Comparison of ENCODE assay signal across 8 cellular contexts in the genomic region with DNA sequence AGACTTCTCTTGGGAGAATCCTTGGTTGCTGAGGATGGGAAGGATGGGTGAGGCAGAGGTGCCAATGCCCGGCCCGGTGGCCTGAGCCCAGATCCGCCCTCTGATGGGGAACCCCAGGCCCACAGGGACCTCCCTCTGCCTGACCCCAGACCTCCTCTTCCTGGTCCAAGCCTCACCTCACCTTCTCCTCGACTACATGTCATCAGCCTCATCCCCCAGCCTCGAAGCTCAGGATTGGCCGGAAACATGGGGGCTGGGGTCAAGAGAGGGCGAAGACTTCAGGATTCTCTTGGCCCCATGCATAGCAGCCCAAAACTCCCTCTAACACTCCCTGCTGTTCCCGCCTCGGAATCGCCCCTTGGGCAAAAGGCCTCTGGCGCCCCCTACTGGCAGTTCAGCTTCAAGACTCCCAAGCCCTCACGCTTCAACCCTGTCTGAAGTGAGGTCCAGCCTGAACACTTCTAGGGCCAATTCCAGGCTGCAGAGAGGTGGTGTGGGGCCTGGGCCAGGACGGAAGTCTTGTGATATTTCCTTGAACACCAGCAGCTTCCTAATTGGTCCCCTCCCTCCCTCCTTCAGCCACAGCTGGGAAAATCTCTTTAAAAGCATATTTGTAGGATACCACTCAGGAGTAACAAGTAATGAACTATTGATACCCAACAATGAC. TPM values are rescaled to one million over a fixed set of nuclear protein-coding genes. Genes with fewer than 3 reads are reported as not detected.
A peak's percentile ranks its signal among the peaks of the same experiment; 100 is the strongest.
DNase-seq lines count a peak whose midpoint lies in the region; ATAC-seq and TF ChIP-seq lines count a peak whose summit lies in the region.

No MANE protein-coding gene starts in this region.

- intact Hi-C loops in Panc1 (cut with micrococcal nuclease; ENCODE audit: unreplicated experiment): loop anchor here (5.0 kb wide), 1 partner anchor 108 kb away; no protein-coding TSS in a partner anchor
- intact Hi-C loops in natural killer cell (cut with micrococcal nuclease): loop anchor here (1.0 kb wide), 3 partner anchors 108 to 250 kb away; a partner anchor contains a TSS

- H3K4me1 ChIP-seq in Karpas-422 (ENCODE audit: low read length) (peaks cover 6% of the 10 kb centered on the region), Panc1 (ENCODE audit: control insufficient read depth, insufficient read depth, low read length) (peaks cover 41% of the 10 kb centered on the region)

- no peaks in the 10 kb centered on the region for H3K36me3 ChIP-seq in Karpas-422 (ENCODE audit: insufficient read depth, low read length)
- no peaks in the 10 kb centered on the region for H3K36me3 ChIP-seq in Panc1 (ENCODE audit: control insufficient read depth, insufficient read depth, low read length)

- H3K9me3 Mint-ChIP-seq in activated T-cell treated with anti-CD3 and anti-CD28 coated beads, Interleukin-2, amount 50 U/mL, for 24 hours: no peaks in the 10 kb centered on the region
- no peaks in the 10 kb centered on the region for H3K9me3 Mint-ChIP-seq in natural killer cell
- no peaks in the 10 kb centered on the region for H3K9me3 Mint-ChIP-seq in stimulated activated naive B cell treated with anti-CD40 and anti-IgM and Interleukin-4, amounts not matched to agents 10 μg/mL and 1 μg/mL and 100 μg/mL, for 72 hours

- H3K4me2 ChIP-seq in Karpas-422 (ENCODE audit: low read depth, low read length, poor library complexity, severe bottlenecking): no peak overlapping the region

- H3K9ac ChIP-seq in Karpas-422 (ENCODE audit: low read length): no peak overlapping the region

- POLR2A ChIA-PET in Panc1 (lab: Charles Lee): interaction anchor here (0.9 kb wide), 1 partner anchor 66 kb away, joined by 3 read pairs; no protein-coding TSS in a partner anchor

- H3K4me1 Mint-ChIP-seq in activated T-cell treated with anti-CD3 and anti-CD28 coated beads, Interleukin-2, amount 50 U/mL, for 24 hours (ENCODE audit: low read depth): peaks cover 28% of the 10 kb centered on the region
- peaks cover 0 to 6% of the 10 kb centered on the region in 2 donors for H3K4me1 Mint-ChIP-seq in natural killer cell
- H3K4me1 Mint-ChIP-seq in stimulated activated naive B cell treated with anti-CD40 and anti-IgM and Interleukin-4, amounts not matched to agents 10 μg/mL and 1 μg/mL and 100 μg/mL, for 72 hours: peaks cover 32 to 53% of the 10 kb centered on the region in 2 donors

- CTCF ChIA-PET in Panc1 (lab: Charles Lee): interaction anchor here (0.9 to 1.8 kb wide), 2 partner anchors 108 to 151 kb away, joined by 3 to 5 read pairs; no protein-coding TSS in a partner anchor

- peak; percentile 94 for TF ChIP-seq CTCF in Panc1 (IDR thresholded peaks at IDR 0.05)
- peak; percentile 94 for TF ChIP-seq CTCF in natural killer cell (IDR thresholded peaks at IDR 0.05)

- ATAC-seq in Panc1 (peak; percentile 96), esophagus mucosa (peak; percentile 76), natural killer cell (peak; percentile 90 to 98 (median 97)), HG02970 (IDR thresholded peaks at IDR 0.05; ENCODE audit: low FRiP score, unreplicated experiment) (no peak)
- ATAC-seq in stimulated activated naive B cell treated with anti-CD40 and anti-IgM and Interleukin-4, amounts not matched to agents 10 μg/mL and 1 μg/mL and 100 μg/mL, for 72 hours (replicated peaks): peak; percentile 89 to 91

- H3K4me3 Mint-ChIP-seq in activated T-cell treated with anti-CD3 and anti-CD28 coated beads, Interleukin-2, amount 50 U/mL, for 24 hours: no peak overlapping the region
- no peak overlapping the region for H3K4me3 Mint-ChIP-seq in natural killer cell
- H3K4me3 Mint-ChIP-seq in stimulated activated naive B cell treated with anti-CD40 and anti-IgM and Interleukin-4, amounts not matched to agents 10 μg/mL and 1 μg/mL and 100 μg/mL, for 72 hours: peak overlapping the region; percentile 39 to 70

- peak overlapping the region; percentile 76 for H3K27ac Mint-ChIP-seq in activated T-cell treated with anti-CD3 and anti-CD28 coated beads, Interleukin-2, amount 50 U/mL, for 24 hours
- H3K27ac Mint-ChIP-seq in natural killer cell: no peak overlapping the region
- peak overlapping the region; percentile 72 for H3K27ac Mint-ChIP-seq in stimulated activated naive B cell treated with anti-CD40 and anti-IgM and Interleukin-4, amounts not matched to agents 10 μg/mL and 1 μg/mL and 100 μg/mL, for 72 hours

- no peaks in the 10 kb centered on the region for H3K27me3 ChIP-seq in Karpas-422 (ENCODE audit: low read length)
- H3K27me3 ChIP-seq in Panc1 (ENCODE audit: control insufficient read depth, insufficient read depth, low read length): no peaks in the 10 kb centered on the region

- H3K27ac ChIP-seq in Karpas-422 (ENCODE audit: low read length) (no peak overlapping the region), Panc1 (ENCODE audit: low read length) (peak overlapping the region; percentile 86)

- H3K9me3 ChIP-seq in Karpas-422 (ENCODE audit: low read length) (no peaks in the 10 kb centered on the region), Panc1 (ENCODE audit: control insufficient read depth, insufficient read depth, low read depth, low read length) (no peaks in the 10 kb centered on the region)

- H3K79me2 ChIP-seq in Karpas-422 (ENCODE audit: low read length): no peaks in the 10 kb centered on the region

- H3K27me3 Mint-ChIP-seq in activated T-cell treated with anti-CD3 and anti-CD28 coated beads, Interleukin-2, amount 50 U/mL, for 24 hours: peaks cover 14% of the 10 kb centered on the region
- H3K27me3 Mint-ChIP-seq in natural killer cell (ENCODE audit: low read depth in 2 of 2): peaks cover 6 to 22% of the 10 kb centered on the region in 2 donors
- H3K27me3 Mint-ChIP-seq in stimulated activated naive B cell treated with anti-CD40 and anti-IgM and Interleukin-4, amounts not matched to agents 10 μg/mL and 1 μg/mL and 100 μg/mL, for 72 hours: peaks cover 9 to 16% of the 10 kb centered on the region in 2 donors

- H3K9me2 ChIP-seq in Karpas-422 (replicated peaks; ENCODE audit: insufficient read depth, low read length): no peaks in the 10 kb centered on the region

- H3K36me3 Mint-ChIP-seq in activated T-cell treated with anti-CD3 and anti-CD28 coated beads, Interleukin-2, amount 50 U/mL, for 24 hours (ENCODE audit: low read depth): no peaks in the 10 kb centered on the region
- H3K36me3 Mint-ChIP-seq in natural killer cell: no peaks in the 10 kb centered on the region
- peaks cover 0 to 3% of the 10 kb centered on the region in 2 donors for H3K36me3 Mint-ChIP-seq in stimulated activated naive B cell treated with anti-CD40 and anti-IgM and Interleukin-4, amounts not matched to agents 10 μg/mL and 1 μg/mL and 100 μg/mL, for 72 hours

- BruUV-seq in Panc1 (replicated peaks; lab: Mats Ljungman, UMichigan): no TSS peak

- in situ Hi-C loops in Panc1 (cut with HindIII; ENCODE audit: low pct_unique_long_range_greater_than_20kb, low sequenced_read_pairs): no loop called here

- H3K4me3 ChIP-seq in Karpas-422 (ENCODE audit: low read length) (no peak overlapping the region), Panc1 (ENCODE audit: low read depth in 2 of 2, low read length in 2 of 2) (no peak overlapping the region)

- peak; percentile 73 for DNase-seq in GDM1 (lab: John Stamatoyannopoulos, UW)
- DNase-seq in Karpas-422: peak; percentile 96
- peak; percentile 59 for DNase-seq in Panc1 (ENCODE audit: low read depth, low spot score)
- DNase-seq in activated T-cell treated with anti-CD3 and anti-CD28 coated beads, Interleukin-2, amount 50 U/mL, for 24 hours: peak; percentile 93
- peak; percentile 86 for DNase-seq in natural killer cell
- DNase-seq in stimulated activated naive B cell treated with anti-CD40 and anti-IgM and Interleukin-4, amounts not matched to agents 10 μg/mL and 1 μg/mL and 100 μg/mL, for 72 hours: peak; percentile 80

- 0 out of 2 replicates have a peak, but pooled peaks cover 5% of the 10 kb centered on the region for H4K20me1 ChIP-seq in Karpas-422 (ENCODE audit: insufficient read depth, low read depth, low read length)

- no peak overlapping the region for H2AFZ ChIP-seq in Karpas-422 (ENCODE audit: low read length)

RNA-seq across cellular contexts. Expression of a gene that starts 47.2 kb away (rescaled TPM):
- total RNA-seq in Karpas-422 (2014; rRNA removed; shearing (Covaris generic); ENCODE audit: low replicate concordance): 24.9 and 42.7 TPM in 2 replicates
- total RNA-seq in Panc1 (2021; ENCODE audit: unreplicated experiment) (39.2 TPM), esophagus mucosa (69.0 TPM), natural killer cell (100 to 1,000 TPM; 125 to 141 (median 126) TPM)
- 41.1 TPM for polyA plus RNA-seq in Panc1 (2012; ENCODE audit: insufficient read length)

Comparison
In these comparisons a context has a peak if more than half of its experiments do, and no peak if none do; other contexts are left out.
1. H3K27ac Mint-ChIP-seq: peak in activated T-cell treated with anti-CD3 and anti-CD28 coated beads, Interleukin-2, amount 50 U/mL, for 24 hours (single experiment) and stimulated activated naive B cell treated with anti-CD40 and anti-IgM and Interleukin-4, amounts not matched to agents 10 μg/mL and 1 μg/mL and 100 μg/mL, for 72 hours (single experiment); none in natural killer cell (0 of 2).
2. H3K4me3 Mint-ChIP-seq: peak in stimulated activated naive B cell treated with anti-CD40 and anti-IgM and Interleukin-4, amounts not matched to agents 10 μg/mL and 1 μg/mL and 100 μg/mL, for 72 hours (2 of 2); none in activated T-cell treated with anti-CD3 and anti-CD28 coated beads, Interleukin-2, amount 50 U/mL, for 24 hours (single experiment) and natural killer cell (single experiment).
3. Peak in every context shown above with its lines, with median percentiles within 50 percentile points of each other: DNase-seq.